In the genomic region with DNA sequence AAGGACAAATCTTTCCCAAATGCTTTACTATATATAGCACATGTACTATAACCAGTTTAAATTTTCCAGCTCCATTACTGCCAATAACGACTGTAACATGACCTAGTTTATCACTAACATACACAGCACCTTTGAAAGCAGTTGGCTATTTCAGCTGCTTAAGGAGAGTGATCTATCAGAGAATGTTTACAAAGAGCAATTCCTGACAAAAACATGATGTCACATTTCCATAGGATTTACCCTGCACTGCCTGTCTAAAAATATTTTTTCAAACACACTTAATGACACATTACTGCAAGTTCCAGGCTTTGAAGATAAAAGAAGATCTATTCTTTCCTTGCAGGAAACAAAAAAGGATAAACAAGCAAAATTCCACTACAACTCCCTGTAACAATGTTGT, we compare ENCODE assay signal across 16 cellular contexts. TPM values are rescaled to one million over a fixed set of nuclear protein-coding genes. Genes with fewer than 3 reads are reported as not detected.
DNase-seq lines count a peak whose midpoint lies in the region; ATAC-seq and TF ChIP-seq lines count a peak whose summit lies in the region.
"Had no signal": no experiment of that assay in that cellular context is flagged by ENCODE, and none has a peak within 500 bp of the region (broad histone marks: within the 10 kb centered on the region; RNA-seq: fewer than 3 reads in every experiment).

No MANE protein-coding gene starts in this region.

- H3K4me3 Mint-ChIP-seq in endodermal cell (no peak overlapping the region), progenitor cell of endocrine pancreas (ENCODE audit: low read depth) (peak overlapping the region; percentile 50)
- H3K4me3 Mint-ChIP-seq in activated CD8-positive, alpha-beta T cell treated with anti-CD3 and anti-CD28 coated beads for 36 hours, result no peak overlapping the region
- H3K4me3 Mint-ChIP-seq in stimulated activated effector memory CD8-positive, alpha-beta T cell treated with anti-CD3 and anti-CD28 coated beads, Interleukin-12 subunit alpha, Interleukin-12 subunit beta, amount 100 ng/mL, for 72 hours, result no peak overlapping the region
- H3K4me3 Mint-ChIP-seq: activated CD4-positive, alpha-beta T cell treated with anti-CD3 and anti-CD28 coated beads, Interleukin-2, amount 10 ng/mL, durations not matched to agents 7 days and 5 days; activated naive CD4-positive, alpha-beta T cell treated with anti-CD3 and anti-CD28 coated beads for 36 hours had no signal

- POLR2A ChIA-PET in activated CD8-positive, alpha-beta T cell treated with anti-CD3 and anti-CD28 coated beads for 36 hours (lab: Charles Lee), result interaction anchor here (0.6 kb wide), 1 partner anchor 64 kb away, joined by 3 read pairs; no protein-coding TSS in a partner anchor

- no peaks in the 10 kb centered on the region for H3K9me3 Mint-ChIP-seq in endodermal cell
- no peaks in the 10 kb centered on the region for H3K9me3 Mint-ChIP-seq in progenitor cell of endocrine pancreas (ENCODE audit: low read depth)
- H3K9me3 Mint-ChIP-seq in activated CD8-positive, alpha-beta T cell treated with anti-CD3 and anti-CD28 coated beads for 36 hours, result no peaks in the 10 kb centered on the region
- no peaks in the 10 kb centered on the region for H3K9me3 Mint-ChIP-seq in stimulated activated effector memory CD8-positive, alpha-beta T cell treated with anti-CD3 and anti-CD28 coated beads, Interleukin-12 subunit alpha, Interleukin-12 subunit beta, amount 100 ng/mL, for 72 hours
- H3K9me3 Mint-ChIP-seq: activated CD4-positive, alpha-beta T cell treated with anti-CD3 and anti-CD28 coated beads, Interleukin-2, amount 10 ng/mL, durations not matched to agents 7 days and 5 days; activated naive CD4-positive, alpha-beta T cell treated with anti-CD3 and anti-CD28 coated beads for 36 hours had no signal

- no peak overlapping the region for H3K27ac Mint-ChIP-seq in endodermal cell
- H3K27ac Mint-ChIP-seq in progenitor cell of endocrine pancreas, result peak overlapping the region; percentile 93
- no peak overlapping the region for H3K27ac Mint-ChIP-seq in activated CD8-positive, alpha-beta T cell treated with anti-CD3 and anti-CD28 coated beads for 36 hours
- no peak overlapping the region for H3K27ac Mint-ChIP-seq in stimulated activated effector memory CD8-positive, alpha-beta T cell treated with anti-CD3 and anti-CD28 coated beads, Interleukin-12 subunit alpha, Interleukin-12 subunit beta, amount 100 ng/mL, for 72 hours
- H3K27ac Mint-ChIP-seq: activated CD4-positive, alpha-beta T cell treated with anti-CD3 and anti-CD28 coated beads, Interleukin-2, amount 10 ng/mL, durations not matched to agents 7 days and 5 days; activated naive CD4-positive, alpha-beta T cell treated with anti-CD3 and anti-CD28 coated beads for 36 hours had no signal

- H3K27me3 Mint-ChIP-seq in endodermal cell (ENCODE audit: insufficient read depth) (peaks cover 6% of the 10 kb centered on the region), progenitor cell of endocrine pancreas (no peaks in the 10 kb centered on the region)
- H3K27me3 Mint-ChIP-seq in activated CD8-positive, alpha-beta T cell treated with anti-CD3 and anti-CD28 coated beads for 36 hours, result peaks cover 5% of the 10 kb centered on the region

- WGBS in endodermal cell (ENCODE audit: insufficient coverage in 1 of 2, insufficient read length in 1 of 2), 2 experiments, result 41 to 50% methylated on average over 1 of the region's 1 CpG

- no peak overlapping the region for H3K9ac ChIP-seq in endodermal cell (ENCODE audit: extremely low read depth, low read length, poor library complexity, severe bottlenecking)

- H3K36me3 Mint-ChIP-seq in endodermal cell (ENCODE audit: low read depth) (peaks cover 5% of the 10 kb centered on the region), progenitor cell of endocrine pancreas (ENCODE audit: insufficient read depth) (peaks cover 4% of the 10 kb centered on the region)
- no peaks in the 10 kb centered on the region for H3K36me3 Mint-ChIP-seq in activated CD8-positive, alpha-beta T cell treated with anti-CD3 and anti-CD28 coated beads for 36 hours (ENCODE audit: low read depth)
- no peaks in the 10 kb centered on the region for H3K36me3 Mint-ChIP-seq in stimulated activated effector memory CD8-positive, alpha-beta T cell treated with anti-CD3 and anti-CD28 coated beads, Interleukin-12 subunit alpha, Interleukin-12 subunit beta, amount 100 ng/mL, for 72 hours

- no peak for TF ChIP-seq CTCF in endodermal cell (conservative IDR thresholded peaks at IDR 0.05)
- TF ChIP-seq CTCF in progenitor cell of endocrine pancreas (IDR thresholded peaks at IDR 0.05; ENCODE audit: unreplicated experiment), result no peak
- TF ChIP-seq CTCF in activated CD8-positive, alpha-beta T cell treated with anti-CD3 and anti-CD28 coated beads for 36 hours (IDR thresholded peaks at IDR 0.05), result no peak

- DNase-seq in DMS53 (lab: John Stamatoyannopoulos, UW), result peak; percentile 31
- DNase-seq in NCI-H146 (lab: John Stamatoyannopoulos, UW), result peak; percentile 79
- DNase-seq in endodermal cell, result no peak
- DNase-seq in progenitor cell of endocrine pancreas (ENCODE audit: low spot score, unreplicated experiment), result no peak
- no peak for DNase-seq in activated CD8-positive, alpha-beta T cell treated with anti-CD3 and anti-CD28 coated beads for 36 hours
- DNase-seq in NOMO-1 treated with DMSO at 0.1 percent for 48 hours (lab: John Stamatoyannopoulos, UW; ENCODE audit: unreplicated experiment), result no peak
- DNase-seq in stimulated activated effector memory CD8-positive, alpha-beta T cell treated with anti-CD3 and anti-CD28 coated beads, Interleukin-12 subunit alpha, Interleukin-12 subunit beta, amount 100 ng/mL, for 72 hours (ENCODE audit: low spot score in 2 of 2), result no peak
- DNase-seq: activated CD4-positive, alpha-beta T cell treated with anti-CD3 and anti-CD28 coated beads, Interleukin-2, amount 10 ng/mL, durations not matched to agents 7 days and 5 days; activated naive CD4-positive, alpha-beta T cell treated with anti-CD3 and anti-CD28 coated beads for 36 hours; colonic mucosa; KBM-7; midbrain; MV-4-11; right cardiac atrium; stimulated activated naive CD8-positive, alpha-beta T cell treated with anti-CD3 and anti-CD28 coated beads, Interleukin-15, Interleukin-2, amounts not matched to agents 100 U/mL and 50 U/mL, for 24 hours had no signal

- CTCF ChIA-PET in activated CD8-positive, alpha-beta T cell treated with anti-CD3 and anti-CD28 coated beads for 36 hours (lab: Charles Lee), result interaction anchor here (1.7 kb wide), 1 partner anchor 12 kb away, joined by 4 read pairs; no protein-coding TSS in a partner anchor

- H3K4me1 Mint-ChIP-seq in endodermal cell (peaks cover 87% of the 10 kb centered on the region), progenitor cell of endocrine pancreas (ENCODE audit: low read depth) (peaks cover 82% of the 10 kb centered on the region)
- peaks cover 35% of the 10 kb centered on the region for H3K4me1 Mint-ChIP-seq in activated CD8-positive, alpha-beta T cell treated with anti-CD3 and anti-CD28 coated beads for 36 hours (ENCODE audit: low read depth)
- H3K4me1 Mint-ChIP-seq in stimulated activated effector memory CD8-positive, alpha-beta T cell treated with anti-CD3 and anti-CD28 coated beads, Interleukin-12 subunit alpha, Interleukin-12 subunit beta, amount 100 ng/mL, for 72 hours, result peaks cover 19% of the 10 kb centered on the region

- no peak for ATAC-seq in activated CD8-positive, alpha-beta T cell treated with anti-CD3 and anti-CD28 coated beads for 36 hours
- ATAC-seq in HG02938 (IDR thresholded peaks at IDR 0.05; ENCODE audit: unreplicated experiment), result no peak
- no peak for ATAC-seq in stimulated activated effector memory CD8-positive, alpha-beta T cell treated with anti-CD3 and anti-CD28 coated beads, Interleukin-12 subunit alpha, Interleukin-12 subunit beta, amount 100 ng/mL, for 72 hours
- ATAC-seq: right cardiac atrium; stimulated activated naive CD8-positive, alpha-beta T cell treated with anti-CD3 and anti-CD28 coated beads, Interleukin-15, Interleukin-2, amounts not matched to agents 100 U/mL and 50 U/mL, for 24 hours had no signal

- peaks cover 6% of the 10 kb centered on the region for H3K36me3 ChIP-seq in endodermal cell (ENCODE audit: control insufficient read depth, insufficient read depth, low read length)
- H3K36me3 ChIP-seq: colonic mucosa had no signal

- intact Hi-C loops in activated CD8-positive, alpha-beta T cell treated with anti-CD3 and anti-CD28 coated beads for 36 hours (cut with micrococcal nuclease), result no loop called here

- H3K27ac ChIP-seq in endodermal cell (ENCODE audit: low read depth, low read length), result no peak overlapping the region
- H3K27ac ChIP-seq: colonic mucosa had no signal

- H3K4me3 ChIP-seq in endodermal cell (ENCODE audit: low read length), result peak overlapping the region; percentile 12
- H3K4me3 ChIP-seq: colonic mucosa had no signal

- no peaks in the 10 kb centered on the region for H3K9me3 ChIP-seq in endodermal cell (ENCODE audit: control insufficient read depth, low read length)
- H3K9me3 ChIP-seq: colonic mucosa had no signal

- no peaks in the 10 kb centered on the region for H3K27me3 ChIP-seq in endodermal cell (ENCODE audit: control insufficient read depth, insufficient read depth, low read length, poor library complexity, severe bottlenecking)
- H3K27me3 ChIP-seq: colonic mucosa had no signal

- peaks cover 41% of the 10 kb centered on the region for H3K4me1 ChIP-seq in endodermal cell (ENCODE audit: control insufficient read depth, insufficient read depth, low read length)
- H3K4me1 ChIP-seq: colonic mucosa had no signal

RNA-seq across cellular contexts. Expression of a gene that starts 40.6 kb away (rescaled TPM):
- 10 to 100 TPM; 60.2 to 77.9 TPM for total RNA-seq in endodermal cell
- polyA plus RNA-seq in endodermal cell (2013, experiment 1 of 2), result 61.3 TPM
- 59.9 TPM for polyA plus RNA-seq in endodermal cell (2013, experiment 2 of 2)
- 106 and 108 TPM in 2 replicates for total RNA-seq in progenitor cell of endocrine pancreas
- 10 to 100 TPM in 1 of 2 experiments, 1 to 10 TPM in 1; 7.0 to 10.5 TPM for total RNA-seq in activated CD8-positive, alpha-beta T cell treated with anti-CD3 and anti-CD28 coated beads for 36 hours

Comparison
In these comparisons a context has a peak if more than half of its experiments do, and no peak if none do; other contexts are left out.
1. DNase-seq: peak in DMS53 (single experiment) and NCI-H146 (single experiment); none in endodermal cell (single experiment), progenitor cell of endocrine pancreas (single experiment), activated CD8-positive, alpha-beta T cell treated with anti-CD3 and anti-CD28 coated beads for 36 hours (single experiment), NOMO-1 treated with DMSO at 0.1 percent for 48 hours (single experiment) and stimulated activated effector memory CD8-positive, alpha-beta T cell treated with anti-CD3 and anti-CD28 coated beads, Interleukin-12 subunit alpha, Interleukin-12 subunit beta, amount 100 ng/mL, for 72 hours (0 of 2).